24 cellular contexts compared by ENCODE assay signal in the genomic region with DNA sequence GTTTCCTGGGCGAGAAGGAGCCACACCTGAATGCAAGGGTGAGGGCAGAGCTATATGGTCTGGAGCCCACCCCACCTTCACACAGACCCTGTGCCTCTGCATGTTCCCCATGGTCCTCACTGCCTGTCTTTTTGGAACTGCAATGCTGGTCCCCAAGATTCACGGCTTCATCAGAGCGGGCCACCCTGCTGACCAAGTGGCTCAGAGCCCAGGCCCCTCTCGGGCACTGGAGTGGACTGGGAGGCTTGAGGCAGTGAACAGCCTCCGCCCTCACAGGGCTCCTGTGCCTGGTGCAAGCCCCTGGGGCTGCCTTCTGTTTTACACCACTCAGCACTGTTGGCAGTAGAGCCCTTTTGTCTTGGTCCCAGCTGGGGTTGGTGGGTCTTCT.
"Had no signal": no experiment of that assay in that cellular context is flagged by ENCODE, and none has a peak within 500 bp of the region (broad histone marks: within the 10 kb centered on the region; RNA-seq: fewer than 3 reads in every experiment).

No MANE protein-coding gene starts in this region.

- H3K27me3 ChIP-seq: testis, vagina had no signal

- H3K9me3 ChIP-seq: esophagus squamous epithelium, gastrocnemius medialis, left ventricle myocardium inferior, neutrophil, pancreas, psoas muscle, testis, vagina had no signal

- H3K27ac ChIP-seq: coronary artery, esophagus squamous epithelium, gastrocnemius medialis, left ventricle myocardium inferior, neutrophil, pancreas, psoas muscle, testis, vagina, WERI-Rb-1 had no signal

- H3K4me3 Mint-ChIP-seq: activated naive CD4-positive, alpha-beta T cell treated with anti-CD3 and anti-CD28 coated beads, Interleukin-2, amount 10 ng/mL, durations not matched to agents 7 days and 5 days; activated T-cell treated with anti-CD3 and anti-CD28 coated beads, Interleukin-2, amount 50 U/mL, for 4 hours; natural killer cell treated with Interleukin-12 subunit alpha and Interleukin-12 subunit beta and Interleukin-15 and Interleukin-18, amount 100 ng/mL, for 72 hours; T-helper 2 cell treated with Interferon-gamma antibody and Interleukin-4, amounts not matched to agents 5 μg/mL and 100 μg/mL, for 36 hours had no signal

- FAIRE-seq: bronchial epithelial cell, pancreas, TTC549 had no signal

- H3K9me3 Mint-ChIP-seq: activated naive CD4-positive, alpha-beta T cell treated with anti-CD3 and anti-CD28 coated beads, Interleukin-2, amount 10 ng/mL, durations not matched to agents 7 days and 5 days; activated T-cell treated with anti-CD3 and anti-CD28 coated beads, Interleukin-2, amount 50 U/mL, for 4 hours; natural killer cell treated with Interleukin-12 subunit alpha and Interleukin-12 subunit beta and Interleukin-15 and Interleukin-18, amount 100 ng/mL, for 72 hours; T-helper 2 cell treated with Interferon-gamma antibody and Interleukin-4, amounts not matched to agents 5 μg/mL and 100 μg/mL, for 36 hours; type B pancreatic cell had no signal

- H3K4me3 ChIP-seq: coronary artery, esophagus squamous epithelium, gastrocnemius medialis, left ventricle myocardium inferior, pancreas, psoas muscle, testis, vagina had no signal

- H3K36me3 ChIP-seq: esophagus squamous epithelium, gastrocnemius medialis, left ventricle myocardium inferior, neutrophil, pancreas, vagina had no signal

- H3K36me3 Mint-ChIP-seq: activated naive CD4-positive, alpha-beta T cell treated with anti-CD3 and anti-CD28 coated beads, Interleukin-2, amount 10 ng/mL, durations not matched to agents 7 days and 5 days; natural killer cell treated with Interleukin-12 subunit alpha and Interleukin-12 subunit beta and Interleukin-15 and Interleukin-18, amount 100 ng/mL, for 72 hours; type B pancreatic cell had no signal

- DNase-seq: activated CD4-positive, CD25-positive, alpha-beta regulatory T cell treated with anti-CD3 and anti-CD28 coated beads, Interleukin-2, amount 50 U/mL, for 72 hours; activated CD8-positive, alpha-beta memory T cell treated with anti-CD3 and anti-CD28 coated beads, Interleukin-2, amount 50 U/mL, for 48 hours; activated naive CD4-positive, alpha-beta T cell treated with anti-CD3 and anti-CD28 coated beads, Interleukin-2, amount 10 ng/mL, durations not matched to agents 7 days and 5 days; activated T-cell treated with anti-CD3 and anti-CD28 coated beads, Interleukin-2, amount 50 U/mL, for 4 hours; amygdala; esophagus squamous epithelium; gastrocnemius medialis; hypothalamus; left ventricle myocardium inferior; right cardiac atrium; stimulated activated CD4-positive, alpha-beta T cell treated with anti-CD3 and anti-CD28 coated beads, Interleukin-12 subunit alpha, Interleukin-12 subunit beta, amount 100 ng/mL, for 4 hours; stimulated activated CD4-positive, alpha-beta T cell treated with anti-CD3 and anti-CD28 coated beads, Interleukin-4, amount 100 ng/mL, for 4 hours; testis; WERI-Rb-1 had no signal

- H3K4me1 ChIP-seq: gastrocnemius medialis, pancreas, psoas muscle had no signal

- H3K27ac Mint-ChIP-seq: activated naive CD4-positive, alpha-beta T cell treated with anti-CD3 and anti-CD28 coated beads, Interleukin-2, amount 10 ng/mL, durations not matched to agents 7 days and 5 days; natural killer cell treated with Interleukin-12 subunit alpha and Interleukin-12 subunit beta and Interleukin-15 and Interleukin-18, amount 100 ng/mL, for 72 hours; T-helper 2 cell treated with Interferon-gamma antibody and Interleukin-4, amounts not matched to agents 5 μg/mL and 100 μg/mL, for 36 hours; type B pancreatic cell had no signal
